28 cellular contexts compared by ENCODE assay signal in the genomic region with DNA sequence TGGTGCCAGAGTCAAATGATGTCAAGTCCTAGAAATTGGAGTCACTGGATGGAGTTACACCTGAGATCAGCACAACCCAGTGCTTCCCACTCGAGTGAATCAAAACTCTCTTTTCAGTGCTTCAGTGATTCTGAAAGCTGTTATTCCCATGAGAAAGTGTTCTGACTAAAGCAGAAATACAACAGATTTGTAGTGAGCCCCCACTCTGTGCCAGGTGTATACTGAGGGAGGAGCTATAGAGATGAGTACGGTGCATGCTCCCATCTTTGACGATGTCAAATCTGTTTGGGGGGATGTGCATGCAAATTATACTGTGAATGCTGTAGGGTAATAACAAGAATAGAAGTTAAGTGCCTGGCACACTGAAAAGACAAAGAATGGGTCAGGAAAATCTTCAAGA.
A peak's percentile ranks its signal among the peaks of the same experiment; 100 is the strongest.
DNase-seq lines count a peak whose midpoint lies in the region; ATAC-seq and TF ChIP-seq lines count a peak whose summit lies in the region.
"Had no signal": no experiment of that assay in that cellular context is flagged by ENCODE, and none has a peak within 500 bp of the region (broad histone marks: within the 10 kb centered on the region; RNA-seq: fewer than 3 reads in every experiment).

No MANE protein-coding gene starts in this region.

- H3K9me3 ChIP-seq in BLaER1 treated with 17β-estradiol and CSF1 and Interleukin-3, amounts not matched to agents 10 nM and 100 nM (replicated peaks in 1 of 11) = peaks cover 0 to 13% (median 3%) of the 10 kb centered on the region in 11 experiments; a peak in 5 of 22 replicates
- H3K9me3 ChIP-seq in T-helper 17 cell (ENCODE audit: control insufficient read depth, low read length, poor library complexity, severe bottlenecking) = no peaks in the 10 kb centered on the region
- no peaks in the 10 kb centered on the region for H3K9me3 ChIP-seq in endodermal cell (ENCODE audit: control insufficient read depth, low read length)
- H3K9me3 ChIP-seq: MG63, prostate gland, SJSA1, vagina had no signal

- peaks cover 19 to 51% (median 46%) of the 10 kb centered on the region in 10 experiments for H3K4me1 ChIP-seq in BLaER1 treated with 17β-estradiol and CSF1 and Interleukin-3, amounts not matched to agents 10 nM and 100 nM
- no peaks in the 10 kb centered on the region for H3K4me1 ChIP-seq in endodermal cell (ENCODE audit: control insufficient read depth, insufficient read depth, low read length)
- H3K4me1 ChIP-seq: prostate gland, SJSA1, vagina had no signal

- peak overlapping the region in 5 of 11 experiments; percentile 11 to 60 (median 56); a peak in 5 of 22 replicates for H3K9ac ChIP-seq in BLaER1 treated with 17β-estradiol and CSF1 and Interleukin-3, amounts not matched to agents 10 nM and 100 nM
- H3K9ac ChIP-seq in endodermal cell (ENCODE audit: extremely low read depth, low read length, poor library complexity, severe bottlenecking) = no peak overlapping the region
- H3K9ac ChIP-seq: GM23248 had no signal

- DNase-seq in T-helper 17 cell = no peak
- DNase-seq in MCF 10A (ENCODE audit: unreplicated experiment) = no peak
- no peak for DNase-seq in endodermal cell
- DNase-seq in AG08396 (ENCODE audit: low spot score) = no peak
- DNase-seq: activated CD4-positive, CD25-positive, alpha-beta regulatory T cell; activated CD8-positive, alpha-beta memory T cell treated with anti-CD3 and anti-CD28 coated beads for 24 hours; activated T-cell treated with anti-CD3 and anti-CD28 coated beads, Interleukin-2, amount 50 U/mL, for 48 hours; CD4-positive, CD25-positive, alpha-beta regulatory T cell; DMS79; glutamatergic neuron; GM23248; MG63; NCI-H82; nephron progenitor cell; stimulated activated CD4-positive, alpha-beta T cell treated with anti-CD3 and anti-CD28 coated beads, Interleukin-2, amount 100 ng/mL, for 48 hours; substantia nigra had no signal

- POLR2A ChIA-PET in MCF 10A (lab: Yijun Ruan, JAX) = no interaction called here

- H3K27me3 Mint-ChIP-seq in T-helper 17 cell = no peaks in the 10 kb centered on the region
- H3K27me3 Mint-ChIP-seq in MCF 10A (ENCODE audit: insufficient read depth, unreplicated experiment) = no peaks in the 10 kb centered on the region
- H3K27me3 Mint-ChIP-seq in endodermal cell (ENCODE audit: insufficient read depth) = no peaks in the 10 kb centered on the region
- H3K27me3 Mint-ChIP-seq: activated naive CD8-positive, alpha-beta T cell; CD4-positive, CD25-positive, alpha-beta regulatory T cell had no signal

- WGBS in endodermal cell (ENCODE audit: insufficient coverage in 1 of 2, insufficient read length in 1 of 2), 2 experiments = 95 to 100% methylated on average over 3 of the region's 3 CpGs

- no TSS peak for BruUV-seq in MCF 10A (replicated peaks; lab: Mats Ljungman, UMichigan)

- H3K27ac Mint-ChIP-seq in T-helper 17 cell (no peak overlapping the region), MCF 10A (ENCODE audit: low read depth, unreplicated experiment) (no peak overlapping the region), endodermal cell (no peak overlapping the region)
- H3K27ac Mint-ChIP-seq: activated naive CD8-positive, alpha-beta T cell; CD4-positive, CD25-positive, alpha-beta regulatory T cell; mesothelial cell of epicardium; nephron progenitor cell had no signal

- H3K27me3 ChIP-seq in BLaER1 treated with 17β-estradiol and CSF1 and Interleukin-3, amounts not matched to agents 10 nM and 100 nM = no peaks in the 10 kb centered on the region
- no peaks in the 10 kb centered on the region for H3K27me3 ChIP-seq in endodermal cell (ENCODE audit: control insufficient read depth, insufficient read depth, low read length, poor library complexity, severe bottlenecking)
- H3K27me3 ChIP-seq: MG63, SJSA1, vagina had no signal

- no peaks in the 10 kb centered on the region for H3K36me3 ChIP-seq in BLaER1 treated with 17β-estradiol and CSF1 and Interleukin-3, amounts not matched to agents 10 nM and 100 nM
- no peaks in the 10 kb centered on the region for H3K36me3 ChIP-seq in endodermal cell (ENCODE audit: control insufficient read depth, insufficient read depth, low read length)
- H3K36me3 ChIP-seq: MG63, prostate gland, SJSA1, vagina had no signal

- H3K4me3 Mint-ChIP-seq in T-helper 17 cell (no peak overlapping the region), MCF 10A (ENCODE audit: unreplicated experiment) (no peak overlapping the region), endodermal cell (no peak overlapping the region)
- H3K4me3 Mint-ChIP-seq: activated naive CD8-positive, alpha-beta T cell; mesothelial cell of epicardium; nephron progenitor cell had no signal

- intact Hi-C loops in MCF 10A (cut with micrococcal nuclease) = no loop called here

- H3K4me2 ChIP-seq in BLaER1 treated with 17β-estradiol and CSF1 and Interleukin-3, amounts not matched to agents 10 nM and 100 nM = peak overlapping the region in 8 of 11 experiments; percentile 65 to 77 (median 68); a peak in 15 of 22 replicates

- TF ChIP-seq CTCF in MCF 10A (IDR thresholded peaks at IDR 0.05; ENCODE audit: unreplicated experiment) (no peak), endodermal cell (conservative IDR thresholded peaks at IDR 0.05) (no peak)

- peak overlapping the region in 7 of 11 experiments; percentile 68 to 85 (median 79); a peak in 14 of 22 replicates for H3K27ac ChIP-seq in BLaER1 treated with 17β-estradiol and CSF1 and Interleukin-3, amounts not matched to agents 10 nM and 100 nM
- H3K27ac ChIP-seq in endodermal cell (ENCODE audit: low read depth, low read length) = no peak overlapping the region
- H3K27ac ChIP-seq: GM23248, HL-60, prostate gland, SJSA1, skin epidermis, vagina had no signal

- no peak overlapping the region for H3K4me3 ChIP-seq in BLaER1 treated with 17β-estradiol and CSF1 and Interleukin-3, amounts not matched to agents 10 nM and 100 nM
- H3K4me3 ChIP-seq in endodermal cell (ENCODE audit: low read length) = no peak overlapping the region
- H3K4me3 ChIP-seq: GM23248, MG63, prostate gland, SJSA1, skin epidermis, vagina had no signal

- CTCF ChIA-PET in MCF 10A (lab: Yijun Ruan, JAX) = no interaction called here

- no peaks in the 10 kb centered on the region for H4K20me1 ChIP-seq in BLaER1 treated with 17β-estradiol and CSF1 and Interleukin-3, amounts not matched to agents 10 nM and 100 nM

- no peaks in the 10 kb centered on the region for H3K4me1 Mint-ChIP-seq in T-helper 17 cell
- no peaks in the 10 kb centered on the region for H3K4me1 Mint-ChIP-seq in MCF 10A (ENCODE audit: insufficient read depth, unreplicated experiment)
- H3K4me1 Mint-ChIP-seq in endodermal cell = peaks cover 17% of the 10 kb centered on the region
- H3K4me1 Mint-ChIP-seq: nephron progenitor cell had no signal

- H3K9me3 Mint-ChIP-seq in MCF 10A (ENCODE audit: unreplicated experiment) (peaks cover 34% of the 10 kb centered on the region), endodermal cell (no peaks in the 10 kb centered on the region)
- H3K9me3 Mint-ChIP-seq: mesothelial cell of epicardium, nephron progenitor cell had no signal

- peak; percentile 43 for ATAC-seq in GM18873 (IDR thresholded peaks at IDR 0.05; ENCODE audit: low FRiP score, unreplicated experiment)
- peak; percentile 58 for ATAC-seq in HG02642 (IDR thresholded peaks at IDR 0.05; ENCODE audit: poor library complexity, unreplicated experiment)
- peak; percentile 57 for ATAC-seq in T-helper 17 cell
- no peak for ATAC-seq in HG03025 (IDR thresholded peaks at IDR 0.05; ENCODE audit: low FRiP score, unreplicated experiment)
- ATAC-seq: Panc1 had no signal

- no peaks in the 10 kb centered on the region for H3K36me3 Mint-ChIP-seq in T-helper 17 cell (ENCODE audit: low read depth)
- H3K36me3 Mint-ChIP-seq in MCF 10A (ENCODE audit: insufficient read depth, unreplicated experiment) = no peaks in the 10 kb centered on the region
- H3K36me3 Mint-ChIP-seq in endodermal cell (ENCODE audit: low read depth) = peaks cover 29% of the 10 kb centered on the region
- H3K36me3 Mint-ChIP-seq: activated naive CD8-positive, alpha-beta T cell; CD4-positive, CD25-positive, alpha-beta regulatory T cell; mesothelial cell of epicardium had no signal
